ENCODE assay signal across 12 cellular contexts in genomic region chr11:135036488-135037297, GRCh38.
A peak's percentile ranks its signal among the peaks of the same experiment; 100 is the strongest.
DNase-seq lines count a peak whose midpoint lies in the region; ATAC-seq and TF ChIP-seq lines count a peak whose summit lies in the region.
"Had no signal": no experiment of that assay in that cellular context is flagged by ENCODE, and none has a peak within 500 bp of the region (broad histone marks: within the 10 kb centered on the region; RNA-seq: fewer than 3 reads in every experiment).

No MANE protein-coding gene starts in this region.

- no peaks in the 10 kb centered on the region for H3K9me3 ChIP-seq in esophagus muscularis mucosa

- TF ChIP-seq EP300 in esophagus muscularis mucosa (IDR thresholded peaks at IDR 0.05) = no peak

- TF ChIP-seq POLR2A in NB4 (IDR thresholded peaks at IDR 0.05; ENCODE audit: extremely low read depth, insufficient read length) = no peak
- no peak for TF ChIP-seq POLR2A in esophagus muscularis mucosa (IDR thresholded peaks at IDR 0.05; ENCODE audit: low read depth)

- H3K27ac ChIP-seq in esophagus muscularis mucosa (replicated peaks in 1 of 4) = no peak overlapping the region
- no peak overlapping the region for H3K27ac ChIP-seq in caudate nucleus (ENCODE audit: low read depth, low read length)
- H3K27ac ChIP-seq: HL-60 had no signal

- TF ChIP-seq CTCF in NB4 (IDR thresholded peaks at IDR 0.05; ENCODE audit: low read depth, low read length) (no peak), esophagus muscularis mucosa (IDR thresholded peaks at IDR 0.05) (no peak)

- H3K4me3 ChIP-seq in NB4 (ENCODE audit: low read depth, low read length) = no peak overlapping the region
- H3K4me3 ChIP-seq in esophagus muscularis mucosa = no peak overlapping the region

- WGBS in esophagus muscularis mucosa = 70% methylated on average over 17 of the region's 19 CpGs

- ATAC-seq in HG03139 (IDR thresholded peaks at IDR 0.05; ENCODE audit: unreplicated experiment) = no peak
- ATAC-seq: CD8-positive, alpha-beta T cell; HCT116 had no signal

- H3K36me3 ChIP-seq in esophagus muscularis mucosa = no peaks in the 10 kb centered on the region

- intact Hi-C loops in esophagus muscularis mucosa (cut with DNase I) = no loop called here

- DNase-seq in NB4 (ENCODE audit: low read depth) (peak; percentile 28), NCI-H1105 treated with DMSO at 0.1 percent for 48 hours (lab: John Stamatoyannopoulos, UW) (peak; percentile 13), esophagus muscularis mucosa (ENCODE audit: extremely low spot score) (peak; percentile 85), mesenteric fat pad (ENCODE audit: low spot score) (peak; percentile 78), caudate nucleus (lab: John Stamatoyannopoulos, UW) (no peak)
- DNase-seq: CD8-positive, alpha-beta T cell; COR-L47; DMS153; GF-D8 had no signal

- no peaks in the 10 kb centered on the region for H3K4me1 ChIP-seq in esophagus muscularis mucosa

- peaks cover 0 to 60% (median 0%) of the 10 kb centered on the region in 4 donors for H3K27me3 ChIP-seq in esophagus muscularis mucosa

Comparison
In these comparisons a context has a peak if more than half of its experiments do, and no peak if none do; other contexts are left out.
1. DNase-seq: peak in NB4 (single experiment), NCI-H1105 treated with DMSO at 0.1 percent for 48 hours (single experiment), esophagus muscularis mucosa (single experiment) and mesenteric fat pad (single experiment); none in caudate nucleus (0 of 61).